30 cellular contexts compared by ENCODE assay signal in the genomic region with DNA sequence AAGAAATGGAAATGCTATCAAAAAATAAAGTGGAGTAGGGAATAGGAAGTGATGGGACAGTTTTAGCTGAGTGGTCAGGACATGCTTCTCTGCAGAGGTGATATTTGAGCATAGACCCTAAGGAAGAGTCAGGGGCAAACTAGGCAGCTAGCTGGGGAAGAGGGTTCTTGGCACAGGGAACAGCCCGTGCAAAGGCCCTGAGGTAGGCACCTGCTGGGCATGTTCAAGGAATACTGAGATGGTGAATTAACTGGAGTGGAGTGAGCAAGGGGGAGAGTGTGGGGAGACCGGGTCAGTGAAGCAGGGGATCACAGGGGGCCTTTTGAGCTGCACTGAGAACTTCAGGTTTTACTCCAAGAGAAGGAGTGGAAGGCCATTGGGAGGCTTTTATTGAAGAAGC. TPM values are rescaled to one million over a fixed set of nuclear protein-coding genes. Genes with fewer than 3 reads are reported as not detected.
"Had no signal": no experiment of that assay in that cellular context is flagged by ENCODE, and none has a peak within 500 bp of the region (broad histone marks: within the 10 kb centered on the region; RNA-seq: fewer than 3 reads in every experiment).

No MANE protein-coding gene starts in this region.

- H3K36me3 ChIP-seq: adrenal gland, SJCRH30, WERI-Rb-1 had no signal

- H3K4me1 ChIP-seq: SJCRH30 had no signal

- ATAC-seq: activated CD8-positive, alpha-beta T cell treated with anti-CD3 and anti-CD28 coated beads, Interleukin-2, amount 10 ng/mL, durations not matched to agents 7 days and 5 days; activated naive CD4-positive, alpha-beta T cell treated with anti-CD3 and anti-CD28 coated beads, Interleukin-2, amount 50 U/mL, for 72 hours; Panc1 had no signal

- H3K9me3 ChIP-seq: adrenal gland, SJCRH30 had no signal

- H3K36me3 Mint-ChIP-seq: activated naive CD4-positive, alpha-beta T cell treated with anti-CD3 and anti-CD28 coated beads, Interleukin-2, amount 50 U/mL, for 72 hours; brain had no signal

- H3K4me3 Mint-ChIP-seq: activated CD4-positive, alpha-beta T cell treated with anti-CD3 and anti-CD28 coated beads, Interleukin-2, amount 10 ng/mL, durations not matched to agents 7 days and 5 days; activated CD8-positive, alpha-beta T cell treated with anti-CD3 and anti-CD28 coated beads, Interleukin-2, amount 10 ng/mL, durations not matched to agents 7 days and 5 days; activated naive CD4-positive, alpha-beta T cell treated with anti-CD3 and anti-CD28 coated beads for 36 hours; activated T-cell treated with anti-CD3 and anti-CD28 coated beads, Interleukin-2, amount 50 U/mL, for 24 hours had no signal

- H3K9me3 Mint-ChIP-seq: activated CD4-positive, alpha-beta T cell treated with anti-CD3 and anti-CD28 coated beads, Interleukin-2, amount 10 ng/mL, durations not matched to agents 7 days and 5 days; activated naive CD4-positive, alpha-beta T cell treated with anti-CD3 and anti-CD28 coated beads for 36 hours; activated naive CD4-positive, alpha-beta T cell treated with anti-CD3 and anti-CD28 coated beads, Interleukin-2, amount 50 U/mL, for 72 hours; activated T-cell treated with anti-CD3 and anti-CD28 coated beads, Interleukin-2, amount 50 U/mL, for 24 hours; brain had no signal

- H3K27ac Mint-ChIP-seq: activated CD4-positive, alpha-beta T cell treated with anti-CD3 and anti-CD28 coated beads, Interleukin-2, amount 10 ng/mL, durations not matched to agents 7 days and 5 days; activated CD8-positive, alpha-beta T cell treated with anti-CD3 and anti-CD28 coated beads, Interleukin-2, amount 10 ng/mL, durations not matched to agents 7 days and 5 days; activated naive CD4-positive, alpha-beta T cell treated with anti-CD3 and anti-CD28 coated beads for 36 hours; activated naive CD4-positive, alpha-beta T cell treated with anti-CD3 and anti-CD28 coated beads, Interleukin-2, amount 50 U/mL, for 72 hours; activated T-cell treated with anti-CD3 and anti-CD28 coated beads, Interleukin-2, amount 50 U/mL, for 24 hours; brain had no signal

- H3K27me3 ChIP-seq: adrenal gland had no signal

- DNase-seq: activated CD4-positive, alpha-beta T cell treated with anti-CD3 and anti-CD28 coated beads for 1 hour; activated CD4-positive, alpha-beta T cell treated with anti-CD3 and anti-CD28 coated beads, Interleukin-2, amount 10 ng/mL, durations not matched to agents 7 days and 5 days; activated CD4-positive, alpha-beta T cell treated with anti-CD3 and anti-CD28 coated beads, Interleukin-2, amount 50 U/mL, for 48 hours; activated CD4-positive, CD25-positive, alpha-beta regulatory T cell; activated CD8-positive, alpha-beta T cell treated with anti-CD3 and anti-CD28 coated beads, Interleukin-2, amount 10 ng/mL, durations not matched to agents 7 days and 5 days; activated gamma-delta T cell treated with Interleukin-2 at 50 U/mL for 16 hours; activated naive CD4-positive, alpha-beta T cell treated with anti-CD3 and anti-CD28 coated beads for 36 hours; activated T-cell treated with anti-CD3 and anti-CD28 coated beads, Interleukin-2, amount 50 U/mL, for 24 hours; adrenal gland; anterior cingulate cortex; central memory CD4-positive, alpha-beta T cell; NCI-H1092; NCI-H1417; NCI-H1694; NCI-H1930; NCI-H2081 treated with DMSO at 0.1 percent for 48 hours; NCI-H226; NCI-H446 treated with DMSO at 0.1 percent for 48 hours; NCI-H524; SHP77; T1000; WERI-Rb-1 had no signal

- H3K27ac ChIP-seq: adrenal gland, KMS-11, SJCRH30, SK-N-MC, WERI-Rb-1 had no signal

- H3K4me3 ChIP-seq: adrenal gland, SJCRH30, SK-N-MC had no signal

RNA-seq across cellular contexts. Expression of a gene that starts 7.5 kb away (rescaled TPM):
- total RNA-seq: activated CD4-positive, alpha-beta T cell treated with anti-CD3 and anti-CD28 coated beads, Interleukin-2, amount 10 ng/mL, durations not matched to agents 7 days and 5 days; activated CD8-positive, alpha-beta T cell treated with anti-CD3 and anti-CD28 coated beads, Interleukin-2, amount 10 ng/mL, durations not matched to agents 7 days and 5 days; T-helper 1 cell treated with Interleukin-12 subunit alpha and Interleukin-12 subunit beta and Interleukin-4 antibody, amounts not matched to agents 30 ng/mL and 1 ng/mL, for 36 hours; T-helper 2 cell treated with Interferon-gamma antibody and Interleukin-4, amounts not matched to agents 100 ng/mL and 5 ng/mL, for 36 hours had no signal
